9 cellular contexts compared by ENCODE assay signal in the genomic region with DNA sequence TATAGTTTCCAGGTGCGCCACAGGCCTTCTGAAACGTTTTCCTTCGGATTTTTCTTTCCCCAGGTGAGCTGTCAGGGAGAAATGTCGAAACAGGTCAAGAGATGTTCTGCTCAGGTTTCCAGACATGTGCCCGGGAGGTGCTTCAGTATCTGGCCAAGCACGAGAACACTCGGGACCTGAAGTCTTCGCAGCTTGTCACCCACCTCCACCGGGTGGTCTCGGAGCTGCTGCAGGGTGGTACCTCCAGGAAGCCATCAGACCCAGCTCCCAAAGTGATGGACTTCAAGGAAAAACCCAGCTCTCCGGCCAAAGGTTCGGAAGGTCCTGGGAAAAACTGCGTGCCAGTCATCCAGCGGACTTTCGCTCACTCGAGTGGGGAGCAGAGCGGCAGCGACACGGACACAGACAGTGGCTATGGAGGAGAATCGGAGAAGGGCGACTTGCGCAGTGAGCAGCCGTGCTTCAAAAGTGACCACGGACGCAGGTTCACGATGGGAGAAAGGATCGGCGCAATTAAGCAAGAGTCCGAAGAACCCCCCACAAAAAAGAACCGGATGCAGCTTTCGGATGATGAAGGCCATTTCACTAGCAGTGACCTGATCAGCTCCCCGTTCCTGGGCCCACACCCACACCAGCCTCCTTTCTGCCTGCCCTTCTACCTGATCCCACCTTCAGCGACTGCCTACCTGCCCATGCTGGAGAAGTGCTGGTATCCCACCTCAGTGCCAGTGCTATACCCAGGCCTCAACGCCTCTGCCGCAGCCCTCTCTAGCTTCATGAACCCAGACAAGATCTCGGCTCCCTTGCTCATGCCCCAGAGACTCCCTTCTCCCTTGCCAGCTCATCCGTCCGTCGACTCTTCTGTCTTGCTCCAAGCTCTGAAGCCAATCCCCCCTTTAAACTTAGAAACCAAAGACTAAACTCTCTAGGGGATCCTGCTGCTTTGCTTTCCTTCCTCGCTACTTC. TPM values are rescaled to one million over a fixed set of nuclear protein-coding genes. Genes with fewer than 3 reads are reported as not detected.
DNase-seq lines count a peak whose midpoint lies in the region; ATAC-seq and TF ChIP-seq lines count a peak whose summit lies in the region.
"Had no signal": no experiment of that assay in that cellular context is flagged by ENCODE, and none has a peak within 500 bp of the region (broad histone marks: within the 10 kb centered on the region; RNA-seq: fewer than 3 reads in every experiment).

No MANE protein-coding gene starts in this region.

- H3K36me3 ChIP-seq in BLaER1: peaks cover 6% of the 10 kb centered on the region; the same call in 1 of the 2 replicates
- H3K36me3 ChIP-seq in NT2/D1 (ENCODE audit: insufficient read depth, insufficient read length, low read length): peaks cover 54% of the 10 kb centered on the region

- no peak for ATAC-seq in naive thymus-derived CD8-positive, alpha-beta T cell

- no peaks in the 10 kb centered on the region for H3K27me3 Mint-ChIP-seq in naive thymus-derived CD8-positive, alpha-beta T cell

- peak overlapping the region in 7 of 10 donors; percentile 6 to 79 (median 57) for H3K4me3 Mint-ChIP-seq in naive thymus-derived CD8-positive, alpha-beta T cell

- no peak for DNase-seq in NT2/D1 (ENCODE audit: low read depth, low spot score)
- DNase-seq in choroid plexus epithelial cell (ENCODE audit: low read depth): peak; percentile 58
- no peak for DNase-seq in naive thymus-derived CD8-positive, alpha-beta T cell
- no peak for DNase-seq in NCI-H748 treated with DMSO at 0.1 percent for 48 hours (lab: John Stamatoyannopoulos, UW)
- DNase-seq in pons (ENCODE audit: low spot score): no peak
- no peak for DNase-seq in NCI-H2029 (lab: John Stamatoyannopoulos, UW)
- no peak for DNase-seq in effector CD4-positive, alpha-beta T cell
- DNase-seq: NCI-H1417 treated with DMSO at 0.1 percent for 48 hours had no signal

- H4K20me1 ChIP-seq in BLaER1: peaks cover 62% of the 10 kb centered on the region

- POLR2A ChIA-PET in naive thymus-derived CD8-positive, alpha-beta T cell (lab: Charles Lee): interaction anchor here (1.1 to 1.6 kb wide), 3 partner anchors 10 to 148 kb away, joined by 3 to 6 read pairs (median 3); no protein-coding TSS in a partner anchor

- H3K9ac ChIP-seq in BLaER1: peak overlapping the region; percentile 30; the same call in 1 of the 2 replicates
- H3K9ac ChIP-seq in NT2/D1 (ENCODE audit: insufficient read length, low read depth): peak overlapping the region; percentile 61

- H3K4me2 ChIP-seq in BLaER1: peak overlapping the region; percentile 97

- no peak for TF ChIP-seq CTCF in choroid plexus epithelial cell (conservative IDR thresholded peaks at IDR 0.05; ENCODE audit: low read depth, low read length)

- H3K27me3 ChIP-seq in BLaER1 (peaks cover 24% of the 10 kb centered on the region; the same call in 1 of the 2 replicates), NT2/D1 (ENCODE audit: insufficient read depth, insufficient read length) (peaks cover 30% of the 10 kb centered on the region)

- H3K4me1 ChIP-seq in BLaER1 (peaks cover 82% of the 10 kb centered on the region), NT2/D1 (ENCODE audit: insufficient read depth, insufficient read length) (peaks cover 21% of the 10 kb centered on the region)

- H3K27ac ChIP-seq in BLaER1: no peak overlapping the region

- peaks cover 23 to 75% (median 56%) of the 10 kb centered on the region in 4 donors for H3K4me1 Mint-ChIP-seq in naive thymus-derived CD8-positive, alpha-beta T cell

- no peaks in the 10 kb centered on the region for H3K9me3 Mint-ChIP-seq in naive thymus-derived CD8-positive, alpha-beta T cell

- peak overlapping the region in 8 of 10 donors; percentile 23 to 96 (median 86) for H3K27ac Mint-ChIP-seq in naive thymus-derived CD8-positive, alpha-beta T cell

- H3K36me3 Mint-ChIP-seq in naive thymus-derived CD8-positive, alpha-beta T cell: peaks cover 0 to 21% (median 4%) of the 10 kb centered on the region in 3 donors

- H3K9me3 ChIP-seq in BLaER1 (no peaks in the 10 kb centered on the region), NT2/D1 (ENCODE audit: insufficient read depth, low read length) (no peaks in the 10 kb centered on the region)

- H3K4me3 ChIP-seq in BLaER1: peak overlapping the region; percentile 39
- no peak overlapping the region for H3K4me3 ChIP-seq in NT2/D1 (ENCODE audit: insufficient read length, low read depth)
- peak overlapping the region; percentile 99 for H3K4me3 ChIP-seq in choroid plexus epithelial cell (ENCODE audit: low read depth, low read length)

RNA-seq across cellular contexts. Expression of a gene that starts 3.8 kb away (rescaled TPM):
- total RNA-seq in naive thymus-derived CD8-positive, alpha-beta T cell: 1 to 10 TPM; 4.5 to 5.1 TPM
- polyA plus RNA-seq in naive thymus-derived CD8-positive, alpha-beta T cell: 1 to 10 TPM; 1.1 to 10.0 (median 1.8) TPM
